In the genomic region with DNA sequence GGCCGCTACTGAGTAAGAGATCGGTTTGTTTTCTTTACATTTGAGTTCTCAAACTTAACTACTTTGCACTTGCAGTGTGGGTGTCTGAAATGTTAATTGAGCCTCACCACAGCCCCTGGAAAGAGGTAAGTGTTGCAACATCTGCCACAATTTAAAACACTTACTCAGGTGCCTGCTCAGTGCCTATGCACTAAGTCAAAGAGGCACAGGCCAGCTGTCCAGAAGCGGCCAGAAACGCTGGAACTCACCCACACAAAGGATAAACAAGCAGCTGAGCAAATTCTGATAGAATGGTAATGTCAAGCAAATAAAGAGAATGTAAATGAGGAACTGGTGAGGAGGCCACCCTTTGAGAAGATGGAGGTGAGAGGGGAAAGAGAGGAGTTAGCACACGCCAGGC, we compare ENCODE assay signal across 10 cellular contexts.
A peak's percentile ranks its signal among the peaks of the same experiment; 100 is the strongest.
DNase-seq lines count a peak whose midpoint lies in the region; ATAC-seq and TF ChIP-seq lines count a peak whose summit lies in the region.
"Had no signal": no experiment of that assay in that cellular context is flagged by ENCODE, and none has a peak within 500 bp of the region (broad histone marks: within the 10 kb centered on the region; RNA-seq: fewer than 3 reads in every experiment).

No MANE protein-coding gene starts in this region.

- no peak for DNase-seq in activated naive CD8-positive, alpha-beta T cell treated with anti-CD3 and anti-CD28 coated beads for 36 hours
- DNase-seq in ascending aorta (ENCODE audit: low spot score in 2 of 2) (peak in 1 of 2 donors; percentile 59), right lobe of liver (peak in 1 of 3 donors; percentile 38), upper lobe of right lung (no peak), SIG-M5 treated with dmso at 0.1 percent for 504 hours (lab: John Stamatoyannopoulos, UW; ENCODE audit: unreplicated experiment) (no peak), SIG-M5 (lab: John Stamatoyannopoulos, UW) (no peak)
- DNase-seq in effector CD4-positive, alpha-beta T cell: no peak
- DNase-seq: naive B cell had no signal

- no peaks in the 10 kb centered on the region for H3K27me3 ChIP-seq in ascending aorta
- H3K27me3 ChIP-seq in right lobe of liver: no peaks in the 10 kb centered on the region
- H3K27me3 ChIP-seq in upper lobe of right lung: no peaks in the 10 kb centered on the region

- TF ChIP-seq POLR2A in right lobe of liver (IDR thresholded peaks at IDR 0.05): no peak

- TF ChIP-seq CTCF in ascending aorta (IDR thresholded peaks at IDR 0.05): no peak
- TF ChIP-seq CTCF in right lobe of liver (IDR thresholded peaks at IDR 0.05): no peak
- TF ChIP-seq CTCF in upper lobe of right lung (IDR thresholded peaks at IDR 0.05): no peak

- H3K4me1 ChIP-seq in ascending aorta (peaks cover 39 to 65% of the 10 kb centered on the region in 2 donors), right lobe of liver (peaks cover 0 to 13% (median 5%) of the 10 kb centered on the region in 4 donors), upper lobe of right lung (peaks cover 31% of the 10 kb centered on the region)

- H3K9me3 ChIP-seq in ascending aorta (no peaks in the 10 kb centered on the region), right lobe of liver (no peaks in the 10 kb centered on the region), upper lobe of right lung (no peaks in the 10 kb centered on the region)

- H3K27me3 Mint-ChIP-seq in activated naive CD8-positive, alpha-beta T cell: no peaks in the 10 kb centered on the region
- no peaks in the 10 kb centered on the region for H3K27me3 Mint-ChIP-seq in activated naive CD8-positive, alpha-beta T cell treated with anti-CD3 and anti-CD28 coated beads for 36 hours

- H3K4me3 Mint-ChIP-seq in activated naive CD8-positive, alpha-beta T cell: peak overlapping the region; percentile 51
- no peak overlapping the region for H3K4me3 Mint-ChIP-seq in activated naive CD8-positive, alpha-beta T cell treated with anti-CD3 and anti-CD28 coated beads for 36 hours

- H3K36me3 ChIP-seq in ascending aorta (no peaks in the 10 kb centered on the region), right lobe of liver (no peaks in the 10 kb centered on the region), upper lobe of right lung (no peaks in the 10 kb centered on the region)

- peaks cover 3% of the 10 kb centered on the region for H3K36me3 Mint-ChIP-seq in activated naive CD8-positive, alpha-beta T cell
- peaks cover 3% of the 10 kb centered on the region for H3K36me3 Mint-ChIP-seq in activated naive CD8-positive, alpha-beta T cell treated with anti-CD3 and anti-CD28 coated beads for 36 hours

- intact Hi-C loops in ascending aorta (cut with DNase I): loop anchor here (5.0 kb wide), 1 partner anchor 56 kb away; no protein-coding TSS in a partner anchor
- intact Hi-C loops in right lobe of liver (cut with DNase I): no loop called here
- intact Hi-C loops in upper lobe of right lung (cut with DNase I): no loop called here

- H3K4me1 Mint-ChIP-seq in activated naive CD8-positive, alpha-beta T cell (ENCODE audit: low read depth): peaks cover 48% of the 10 kb centered on the region
- peaks cover 34% of the 10 kb centered on the region for H3K4me1 Mint-ChIP-seq in activated naive CD8-positive, alpha-beta T cell treated with anti-CD3 and anti-CD28 coated beads for 36 hours
- H3K4me1 Mint-ChIP-seq: naive B cell had no signal

- H3K27ac ChIP-seq in ascending aorta (peak overlapping the region; percentile 58 to 88), right lobe of liver (peak overlapping the region in 2 of 3 donors; percentile 36 to 70), upper lobe of right lung (peak overlapping the region; percentile 72)
- H3K27ac ChIP-seq: C4-2B had no signal

- H3K9me3 Mint-ChIP-seq in activated naive CD8-positive, alpha-beta T cell (ENCODE audit: low read depth): peaks cover 4% of the 10 kb centered on the region
- H3K9me3 Mint-ChIP-seq in activated naive CD8-positive, alpha-beta T cell treated with anti-CD3 and anti-CD28 coated beads for 36 hours: no peaks in the 10 kb centered on the region

- H3K4me3 ChIP-seq in ascending aorta: no peak overlapping the region
- H3K4me3 ChIP-seq in right lobe of liver: no peak overlapping the region
- no peak overlapping the region for H3K4me3 ChIP-seq in upper lobe of right lung

- 55% methylated on average over 5 of the region's 5 CpGs for WGBS in right lobe of liver (ENCODE audit: insufficient coverage, low coverage, low lambda C conversion rate, missing lambda C conversion rate)

- peak overlapping the region; percentile 12 for H3K27ac Mint-ChIP-seq in activated naive CD8-positive, alpha-beta T cell
- no peak overlapping the region for H3K27ac Mint-ChIP-seq in activated naive CD8-positive, alpha-beta T cell treated with anti-CD3 and anti-CD28 coated beads for 36 hours

- peak in 3 of 4 donors; percentile 5 to 52 (median 29) for ATAC-seq in right lobe of liver
- peak; percentile 21 for ATAC-seq in upper lobe of right lung
